24 cellular contexts compared by ENCODE assay signal in the genomic region with DNA sequence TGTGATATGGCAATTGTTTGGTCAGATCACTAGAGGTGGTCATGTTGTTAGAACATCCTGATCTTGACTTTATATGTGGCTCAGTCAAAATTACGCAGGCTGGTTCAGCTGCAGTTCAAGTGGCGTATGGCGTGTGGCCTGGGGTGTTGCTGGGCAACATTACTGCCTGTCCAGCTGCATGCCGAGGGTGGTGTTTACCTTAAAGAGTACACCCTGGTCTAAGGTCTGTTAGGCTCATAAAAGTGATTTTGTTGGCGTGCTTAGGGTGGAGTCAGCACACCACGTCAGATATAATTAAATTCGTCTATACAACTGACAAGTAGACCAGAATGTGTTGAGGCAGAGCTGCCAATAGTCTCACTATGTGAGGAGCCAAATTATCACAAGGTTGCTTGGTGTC. TPM values are rescaled to one million over a fixed set of nuclear protein-coding genes. Genes with fewer than 3 reads are reported as not detected.
DNase-seq lines count a peak whose midpoint lies in the region; FAIRE-seq and TF ChIP-seq lines count a peak whose summit lies in the region.
"Had no signal": no experiment of that assay in that cellular context is flagged by ENCODE, and none has a peak within 500 bp of the region (broad histone marks: within the 10 kb centered on the region; RNA-seq: fewer than 3 reads in every experiment).

No MANE protein-coding gene starts in this region.

- DNase-seq in NCI-H1417 (lab: John Stamatoyannopoulos, UW) (peak in 2 of 3 experiments; percentile 60 to 86), NCI-H1417 treated with DMSO at 0.1 percent for 48 hours (lab: John Stamatoyannopoulos, UW) (no peak), NCI-H2196 treated with DMSO at 0.1 percent for 48 hours (lab: John Stamatoyannopoulos, UW; ENCODE audit: unreplicated experiment) (peak; percentile 64), hepatocyte (ENCODE audit: low spot score) (peak; percentile 77), small intestine (peak; percentile 97), BE2C (no peak), GM12891 (ENCODE audit: insufficient read length, low spot score) (no peak)
- DNase-seq in stimulated activated CD8-positive, alpha-beta memory T cell treated with anti-CD3 and anti-CD28 coated beads, Interleukin-4, amount 100 ng/mL, for 48 hours = no peak
- DNase-seq: 8988T; activated CD4-positive, alpha-beta memory T cell treated with anti-CD3 and anti-CD28 coated beads, Interleukin-2, amount 10 ng/mL, durations not matched to agents 7 days and 5 days; activated T-cell treated with anti-CD3 and anti-CD28 coated beads, Interleukin-2, amount 50 U/mL, for 4 hours; cortex of kidney; DMS 273 treated with DMSO at 0.1 percent for 48 hours; foreskin melanocyte; Karpas-422; naive thymus-derived CD4-positive, alpha-beta T cell; NCI-H1436; NCI-H345; posterior cingulate gyrus; SIG-M5; testis; WERI-Rb-1 had no signal

- 48% methylated on average over 7 of the region's 7 CpGs for WGBS in hepatocyte (ENCODE audit: low lambda C conversion rate, missing lambda C conversion rate)
- whole genome bisulfite sequencing in small intestine, 3 donors = 12 to 56% (median 44%) methylated on average over 7 of the region's 7 CpGs

- H4K20me1 ChIP-seq in hepatocyte (ENCODE audit: insufficient read depth, poor library complexity, severe bottlenecking) = no peaks in the 10 kb centered on the region
- H4K20me1 ChIP-seq: BLaER1 had no signal

- H3K4me3 ChIP-seq in hepatocyte = no peak overlapping the region
- no peak overlapping the region for H3K4me3 ChIP-seq in small intestine (ENCODE audit: low read depth in 1 of 2, low read length in 2 of 2)
- no peak overlapping the region for H3K4me3 ChIP-seq in BE2C (ENCODE audit: low read depth, low read length)
- H3K4me3 ChIP-seq: BLaER1, testis had no signal

- no peaks in the 10 kb centered on the region for H3K9me2 ChIP-seq in hepatocyte (replicated peaks; ENCODE audit: insufficient read depth)

- no peak overlapping the region for H3K4me2 ChIP-seq in hepatocyte
- H3K4me2 ChIP-seq: BLaER1 had no signal

- no peak for TF ChIP-seq POLR2A in GM12891 (IDR thresholded peaks at IDR 0.05; ENCODE audit: low read depth, low read length)

- H3K27me3 ChIP-seq in hepatocyte = no peaks in the 10 kb centered on the region
- no peaks in the 10 kb centered on the region for H3K27me3 ChIP-seq in small intestine (ENCODE audit: control insufficient read depth in 2 of 2, insufficient read depth in 2 of 2, low read length in 2 of 2)
- H3K27me3 ChIP-seq in BE2C = no peaks in the 10 kb centered on the region
- H3K27me3 ChIP-seq: BLaER1, testis had no signal

- FAIRE-seq in small intestine (lab: Jason Lieb, UNC) (no peak), GM12891 (lab: Jason Lieb, UNC) (no peak)
- FAIRE-seq: endothelial cell of umbilical vein had no signal

- peak overlapping the region; percentile 83 for H3K27ac ChIP-seq in hepatocyte
- H3K27ac ChIP-seq in small intestine (ENCODE audit: low read depth in 1 of 2, low read length in 1 of 2) = peak overlapping the region; percentile 2 to 62
- H3K27ac ChIP-seq: BLaER1, testis, WERI-Rb-1 had no signal

- peaks cover 16% of the 10 kb centered on the region for H3K4me1 ChIP-seq in hepatocyte (ENCODE audit: insufficient read depth)
- peaks cover 5 to 11% of the 10 kb centered on the region in 2 donors for H3K4me1 ChIP-seq in small intestine (ENCODE audit: control insufficient read depth in 2 of 2, insufficient read depth in 1 of 2, low read depth in 1 of 2, low read length in 1 of 2)
- H3K4me1 ChIP-seq in BE2C = no peaks in the 10 kb centered on the region
- H3K4me1 ChIP-seq: BLaER1, testis had no signal

- TF ChIP-seq CTCF in hepatocyte (IDR thresholded peaks at IDR 0.05; ENCODE audit: poor library complexity) (no peak), BE2C (IDR thresholded peaks at IDR 0.05; ENCODE audit: low read depth, low read length) (no peak)

- H3K36me3 ChIP-seq in hepatocyte (replicated peaks; ENCODE audit: insufficient read depth, low read depth) = no peaks in the 10 kb centered on the region
- no peaks in the 10 kb centered on the region for H3K36me3 ChIP-seq in small intestine (ENCODE audit: control insufficient read depth in 2 of 2, insufficient read depth in 2 of 2, low read length in 2 of 2)
- H3K36me3 ChIP-seq in BE2C = no peaks in the 10 kb centered on the region
- H3K36me3 ChIP-seq: BLaER1, WERI-Rb-1 had no signal

- no peaks in the 10 kb centered on the region for H3K9me3 ChIP-seq in hepatocyte (ENCODE audit: low read depth)
- no peaks in the 10 kb centered on the region for H3K9me3 ChIP-seq in small intestine (ENCODE audit: control insufficient read depth, low read depth)
- H3K9me3 ChIP-seq in BE2C = no peaks in the 10 kb centered on the region
- H3K9me3 ChIP-seq: testis had no signal

- no peaks in the 10 kb centered on the region for H3K79me2 ChIP-seq in hepatocyte

- peak overlapping the region; percentile 5 for H2AFZ ChIP-seq in hepatocyte

TF ChIP-seq in GM12891, 5 proteins besides CTCF, POLR2A, EP300 and RAD21:
- TF ChIP-seq SPI1 (IDR thresholded peaks at IDR 0.05; ENCODE audit: low read depth, low read length) = no peak
- TF ChIP-seq POLR2AphosphoS5 (IDR thresholded peaks at IDR 0.05; ENCODE audit: low read depth, low read length) = no peak
- no peak for TF ChIP-seq PAX5 (IDR thresholded peaks at IDR 0.05; ENCODE audit: insufficient read depth, low read length, severe bottlenecking)
- no peak for TF ChIP-seq TAF1 (IDR thresholded peaks at IDR 0.05; ENCODE audit: low read depth, low read length)
- TF ChIP-seq POU2F2 (IDR thresholded peaks at IDR 0.05; ENCODE audit: low read depth, low read length) = no peak
TF ChIP-seq in GM12891: peak in this region for 0.

RNA-seq across cellular contexts. Expression of a gene that starts 55.6 kb away (rescaled TPM):
- total RNA-seq in hepatocyte = 55.1 and 57.3 TPM in 2 replicates
- polyA plus RNA-seq in hepatocyte (59.3 and 67.1 TPM in 2 replicates), small intestine (10 to 100 TPM; 13.6 to 15.1 (median 14.9) TPM)
- 0.17 TPM for polyA plus RNA-seq in BE2C (2012; ENCODE audit: insufficient read depth, insufficient read length, low read depth)
- polyA plus RNA-seq in GM12891 (2012; ENCODE audit: low read depth, missing spikeins) = 31.6 TPM

Comparison
In these comparisons a context has a peak if more than half of its experiments do, and no peak if none do; other contexts are left out.
1. DNase-seq: peak in NCI-H1417 (2 of 3), NCI-H2196 treated with DMSO at 0.1 percent for 48 hours (single experiment), hepatocyte (single experiment) and small intestine (single experiment); none in NCI-H1417 treated with DMSO at 0.1 percent for 48 hours (single experiment), stimulated activated CD8-positive, alpha-beta memory T cell treated with anti-CD3 and anti-CD28 coated beads, Interleukin-4, amount 100 ng/mL, for 48 hours (single experiment), BE2C (single experiment) and GM12891 (single experiment).